ENCODE assay signal across 39 cellular contexts in genomic region chr12:48856379-48856778, GRCh38.
"Had no signal": no experiment of that assay in that cellular context is flagged by ENCODE, and none has a peak within 500 bp of the region (broad histone marks: within the 10 kb centered on the region; RNA-seq: fewer than 3 reads in every experiment).

No MANE protein-coding gene starts in this region.

- H3K27ac ChIP-seq: adrenal gland, ascending aorta, body of pancreas, brain microvascular endothelial cell, breast epithelium, cardiac muscle cell had no signal

- H3K27me3 Mint-ChIP-seq: activated naive CD4-positive, alpha-beta T cell treated with anti-CD3 and anti-CD28 coated beads, Interleukin-2, amount 10 ng/mL, durations not matched to agents 7 days and 5 days; activated naive CD8-positive, alpha-beta T cell; activated naive CD8-positive, alpha-beta T cell treated with anti-CD3 and anti-CD28 coated beads, Interleukin-2, amount 10 ng/mL, durations not matched to agents 7 days and 5 days; activated naive CD8-positive, alpha-beta T cell treated with anti-CD3 and anti-CD28 coated beads, Interleukin-2, amount 50 U/mL, for 24 hours; activated T-helper 17 cell treated with anti-CD3 and anti-CD28 coated beads, Interleukin-2, amount 50 U/mL, for 72 hours; brain had no signal

- H3K4me1 ChIP-seq: breast epithelium had no signal

- ATAC-seq: activated naive CD4-positive, alpha-beta T cell treated with anti-CD3 and anti-CD28 coated beads, Interleukin-2, amount 50 U/mL, for 72 hours; activated naive CD8-positive, alpha-beta T cell treated with anti-CD3 and anti-CD28 coated beads, Interleukin-2, amount 50 U/mL, for 24 hours; activated T-cell treated with anti-CD3 and anti-CD28 coated beads, Interleukin-2, amount 50 U/mL, for 4 hours; activated T-cell treated with anti-CD3 and anti-CD28 coated beads, Interleukin-2, amount 50 U/mL, for 72 hours; activated T-helper 17 cell treated with anti-CD3 and anti-CD28 coated beads, Interleukin-2, amount 50 U/mL, for 72 hours; body of pancreas had no signal

- DNase-seq: activated effector memory CD4-positive, alpha-beta T cell treated with anti-CD3 and anti-CD28 coated beads, Interleukin-2, amount 50 U/mL, for 16 hours; activated effector memory CD4-positive, alpha-beta T cell treated with Interleukin-2 at 50 U/mL for 16 hours; activated gamma-delta T cell; activated gamma-delta T cell treated with Interleukin-2 at 50 U/mL for 16 hours; activated naive CD4-positive, alpha-beta T cell; activated naive CD4-positive, alpha-beta T cell treated with anti-CD3 and anti-CD28 coated beads for 36 hours; activated naive CD4-positive, alpha-beta T cell treated with anti-CD3 and anti-CD28 coated beads, Interleukin-2, amount 10 ng/mL, durations not matched to agents 7 days and 5 days; activated naive CD4-positive, alpha-beta T cell treated with anti-CD3 and anti-CD28 coated beads, Interleukin-2, amount 50 U/mL, for 16 hours; activated naive CD4-positive, alpha-beta T cell treated with Interleukin-2 at 50 U/mL for 16 hours; activated naive CD8-positive, alpha-beta T cell treated with anti-CD3 and anti-CD28 coated beads for 36 hours; activated naive CD8-positive, alpha-beta T cell treated with anti-CD3 and anti-CD28 coated beads, Interleukin-2, amount 10 ng/mL, durations not matched to agents 7 days and 5 days; activated naive CD8-positive, alpha-beta T cell treated with anti-CD3 and anti-CD28 coated beads, Interleukin-2, amount 50 U/mL, for 24 hours; activated T-cell treated with anti-CD3 and anti-CD28 coated beads, Interleukin-2, amount 50 U/mL, for 4 hours; activated T-cell treated with anti-CD3 and anti-CD28 coated beads, Interleukin-2, amount 50 U/mL, for 48 hours; activated T-cell treated with anti-CD3 and anti-CD28 coated beads, Interleukin-2, amount 50 U/mL, for 72 hours; adrenal gland; amniotic stem cell; amygdala; anterior cingulate cortex; aorta; body of pancreas; brain microvascular endothelial cell; caudate nucleus; central memory CD4-positive, alpha-beta T cell; cerebellar nuclear complex had no signal

- H3K27ac Mint-ChIP-seq: activated naive CD4-positive, alpha-beta T cell treated with anti-CD3 and anti-CD28 coated beads for 36 hours; activated naive CD4-positive, alpha-beta T cell treated with anti-CD3 and anti-CD28 coated beads, Interleukin-2, amount 10 ng/mL, durations not matched to agents 7 days and 5 days; activated naive CD4-positive, alpha-beta T cell treated with anti-CD3 and anti-CD28 coated beads, Interleukin-2, amount 50 U/mL, for 24 hours; activated naive CD4-positive, alpha-beta T cell treated with anti-CD3 and anti-CD28 coated beads, Interleukin-2, amount 50 U/mL, for 72 hours; activated naive CD8-positive, alpha-beta T cell; activated naive CD8-positive, alpha-beta T cell treated with anti-CD3 and anti-CD28 coated beads for 36 hours; activated naive CD8-positive, alpha-beta T cell treated with anti-CD3 and anti-CD28 coated beads, Interleukin-2, amount 10 ng/mL, durations not matched to agents 7 days and 5 days; activated naive CD8-positive, alpha-beta T cell treated with anti-CD3 and anti-CD28 coated beads, Interleukin-2, amount 50 U/mL, for 24 hours; activated T-cell treated with anti-CD3 and anti-CD28 coated beads, Interleukin-2, amount 50 U/mL, for 72 hours; activated T-helper 1 cell treated with anti-CD3 and anti-CD28 coated beads, Interleukin-12 subunit alpha, Interleukin-12 subunit beta, Interleukin-2, Interleukin-4 antibody, amounts not matched to agents 30 ng/mL and 10 ng/mL and 1 ng/mL, durations not matched to agents 14 hours and 24 hours and 36 hours; activated T-helper 17 cell treated with anti-CD3 and anti-CD28 coated beads, Interleukin-2, amount 50 U/mL, for 72 hours; activated T-helper 2 cell treated with anti-CD3 and anti-CD28 coated beads, Interferon-gamma antibody, Interleukin-2, Interleukin-4, amounts not matched to agents 10 μg/mL and 5 μg/mL and 100 μg/mL, durations not matched to agents 14 hours and 24 hours and 36 hours; brain had no signal

- H3K27me3 ChIP-seq: adrenal gland, ascending aorta, body of pancreas, brain microvascular endothelial cell, breast epithelium, cardiac muscle cell had no signal

- H3K36me3 ChIP-seq: adrenal gland, ascending aorta, brain microvascular endothelial cell, breast epithelium, cardiac muscle cell had no signal

- H3K9me3 ChIP-seq: adrenal gland, ascending aorta, body of pancreas, breast epithelium had no signal

- H3K4me3 Mint-ChIP-seq: activated naive CD4-positive, alpha-beta T cell treated with anti-CD3 and anti-CD28 coated beads for 36 hours; activated naive CD4-positive, alpha-beta T cell treated with anti-CD3 and anti-CD28 coated beads, Interleukin-2, amount 10 ng/mL, durations not matched to agents 7 days and 5 days; activated naive CD4-positive, alpha-beta T cell treated with anti-CD3 and anti-CD28 coated beads, Interleukin-2, amount 50 U/mL, for 24 hours; activated naive CD8-positive, alpha-beta T cell; activated naive CD8-positive, alpha-beta T cell treated with anti-CD3 and anti-CD28 coated beads for 36 hours; activated naive CD8-positive, alpha-beta T cell treated with anti-CD3 and anti-CD28 coated beads, Interleukin-2, amount 10 ng/mL, durations not matched to agents 7 days and 5 days; activated naive CD8-positive, alpha-beta T cell treated with anti-CD3 and anti-CD28 coated beads, Interleukin-2, amount 50 U/mL, for 24 hours; activated T-cell treated with anti-CD3 and anti-CD28 coated beads, Interleukin-2, amount 50 U/mL, for 4 hours; activated T-cell treated with anti-CD3 and anti-CD28 coated beads, Interleukin-2, amount 50 U/mL, for 72 hours; activated T-helper 1 cell treated with anti-CD3 and anti-CD28 coated beads, Interleukin-12 subunit alpha, Interleukin-12 subunit beta, Interleukin-2, Interleukin-4 antibody, amounts not matched to agents 30 ng/mL and 10 ng/mL and 1 ng/mL, durations not matched to agents 14 hours and 24 hours and 36 hours; activated T-helper 17 cell treated with anti-CD3 and anti-CD28 coated beads, Interleukin-2, amount 50 U/mL, for 72 hours; brain; central memory CD8-positive, alpha-beta T cell had no signal

- H3K4me3 ChIP-seq: adrenal gland, ascending aorta, body of pancreas, breast epithelium, cardiac muscle cell had no signal

- FAIRE-seq: astrocyte, bronchial epithelial cell, colon had no signal

- H3K9me3 Mint-ChIP-seq: activated naive CD4-positive, alpha-beta T cell treated with anti-CD3 and anti-CD28 coated beads for 36 hours; activated naive CD4-positive, alpha-beta T cell treated with anti-CD3 and anti-CD28 coated beads, Interleukin-2, amount 10 ng/mL, durations not matched to agents 7 days and 5 days; activated naive CD4-positive, alpha-beta T cell treated with anti-CD3 and anti-CD28 coated beads, Interleukin-2, amount 50 U/mL, for 24 hours; activated naive CD4-positive, alpha-beta T cell treated with anti-CD3 and anti-CD28 coated beads, Interleukin-2, amount 50 U/mL, for 72 hours; activated naive CD8-positive, alpha-beta T cell treated with anti-CD3 and anti-CD28 coated beads for 36 hours; activated naive CD8-positive, alpha-beta T cell treated with anti-CD3 and anti-CD28 coated beads, Interleukin-2, amount 10 ng/mL, durations not matched to agents 7 days and 5 days; activated naive CD8-positive, alpha-beta T cell treated with anti-CD3 and anti-CD28 coated beads, Interleukin-2, amount 50 U/mL, for 24 hours; activated T-cell treated with anti-CD3 and anti-CD28 coated beads, Interleukin-2, amount 50 U/mL, for 4 hours; activated T-cell treated with anti-CD3 and anti-CD28 coated beads, Interleukin-2, amount 50 U/mL, for 72 hours; activated T-helper 1 cell treated with anti-CD3 and anti-CD28 coated beads, Interleukin-12 subunit alpha, Interleukin-12 subunit beta, Interleukin-2, Interleukin-4 antibody, amounts not matched to agents 30 ng/mL and 10 ng/mL and 1 ng/mL, durations not matched to agents 14 hours and 24 hours and 36 hours; activated T-helper 17 cell treated with anti-CD3 and anti-CD28 coated beads, Interleukin-2, amount 50 U/mL, for 72 hours; activated T-helper 2 cell treated with anti-CD3 and anti-CD28 coated beads, Interferon-gamma antibody, Interleukin-2, Interleukin-4, amounts not matched to agents 10 μg/mL and 5 μg/mL and 100 μg/mL, durations not matched to agents 14 hours and 24 hours and 36 hours; brain; central memory CD8-positive, alpha-beta T cell had no signal
